6 cellular contexts compared by ENCODE assay signal in genomic region chr16:21649819-21650406, GRCh38. TPM values are rescaled to one million over a fixed set of nuclear protein-coding genes. Genes with fewer than 3 reads are reported as not detected.
"Had no signal": no experiment of that assay in that cellular context is flagged by ENCODE, and none has a peak within 500 bp of the region (broad histone marks: within the 10 kb centered on the region; RNA-seq: fewer than 3 reads in every experiment).

No MANE protein-coding gene starts in this region.

RNA-seq across cellular contexts. Expression of gene IGSF6, which starts 2.5 kb away (rescaled TPM):
- total RNA-seq: lung microvascular endothelial cell, progenitor cell of endocrine pancreas, pulmonary artery endothelial cell, smooth muscle cell had no signal

RNA-seq across cellular contexts. Expression of gene OTOA, which starts 13.9 kb away (rescaled TPM):
- total RNA-seq: pulmonary artery endothelial cell, right atrium auricular region, smooth muscle cell, vagina had no signal
